21 cellular contexts compared by ENCODE assay signal in genomic region chr22:46471901-46472721, GRCh38.
DNase-seq lines count a peak whose midpoint lies in the region; ATAC-seq, FAIRE-seq and TF ChIP-seq lines count a peak whose summit lies in the region.
"Had no signal": no experiment of that assay in that cellular context is flagged by ENCODE, and none has a peak within 500 bp of the region (broad histone marks: within the 10 kb centered on the region; RNA-seq: fewer than 3 reads in every experiment).

No MANE protein-coding gene starts in this region.

- TF ChIP-seq CTCF in A549 (IDR thresholded peaks at IDR 0.05) (no peak), HCT116 (IDR thresholded peaks at IDR 0.05 in 2 of 3, conservative IDR thresholded peaks at IDR 0.05 in 1 of 3; ENCODE audit: borderline replicate concordance in 1 of 3, insufficient read depth in 1 of 3, low read depth in 2 of 3, low read length in 2 of 3) (no peak), left lung (IDR thresholded peaks at IDR 0.05) (no peak), esophagus muscularis mucosa (IDR thresholded peaks at IDR 0.05) (no peak)

- H3K4me1 ChIP-seq in A549 = peaks cover 4% of the 10 kb centered on the region; the same call in 2 of the 3 replicates
- peaks cover 16 to 21% of the 10 kb centered on the region in 2 experiments for H3K4me1 ChIP-seq in HCT116 (ENCODE audit: control insufficient read depth in 1 of 2, insufficient read depth in 2 of 2, low read length in 2 of 2)
- no peaks in the 10 kb centered on the region for H3K4me1 ChIP-seq in left lung
- H3K4me1 ChIP-seq in esophagus muscularis mucosa = no peaks in the 10 kb centered on the region
- H3K4me1 ChIP-seq: heart left ventricle, SJSA1 had no signal

- no peaks in the 10 kb centered on the region for H3K9me3 ChIP-seq in A549
- no peaks in the 10 kb centered on the region for H3K9me3 ChIP-seq in HCT116 (ENCODE audit: control insufficient read depth in 1 of 2, insufficient read depth in 1 of 2, low read depth in 1 of 2, low read length in 2 of 2)
- H3K9me3 ChIP-seq in left lung = no peaks in the 10 kb centered on the region
- H3K9me3 ChIP-seq in esophagus muscularis mucosa = peaks cover 0 to 7% (median 0%) of the 10 kb centered on the region in 4 donors
- H3K9me3 ChIP-seq: heart left ventricle, SJSA1 had no signal

- RAD21 ChIA-PET in HCT116 (lab: Charles Lee; ENCODE audit: low non-redundant PET in 1 of 2, low total read pairs in 2 of 2, uncharacterized antibody in 2 of 2, unreplicated experiment in 2 of 2) = no interaction called here

- peaks cover 2% of the 10 kb centered on the region for H3K4me1 Mint-ChIP-seq in activated T-helper 2 cell treated with anti-CD3 and anti-CD28 coated beads, Interferon-gamma antibody, Interleukin-2, Interleukin-4, amounts not matched to agents 10 μg/mL and 5 μg/mL and 100 μg/mL, durations not matched to agents 14 hours and 24 hours and 36 hours (ENCODE audit: low read depth)
- H3K4me1 Mint-ChIP-seq: mesothelial cell of epicardium had no signal

- no peaks in the 10 kb centered on the region for H3K27me3 ChIP-seq in HCT116 (ENCODE audit: insufficient read depth, low read length)
- H3K27me3 ChIP-seq in left lung = peaks cover 0 to 4% of the 10 kb centered on the region in 2 donors
- H3K27me3 ChIP-seq in esophagus muscularis mucosa = peaks cover 0 to 10% (median 0%) of the 10 kb centered on the region in 4 donors
- H3K27me3 ChIP-seq: SJSA1 had no signal

- FAIRE-seq in A549 (lab: Jason Lieb, UNC) = no peak
- FAIRE-seq: K562 had no signal

- H3K79me2 ChIP-seq in HCT116 (ENCODE audit: insufficient read depth, low read length) = no peaks in the 10 kb centered on the region

- 81% methylated on average over 22 of the region's 33 CpGs for WGBS in A549 (ENCODE audit: missing lambda C conversion rate)
- WGBS in esophagus muscularis mucosa = 88% methylated on average over 33 of the region's 33 CpGs

- H3K9me2 ChIP-seq in HCT116 (ENCODE audit: insufficient read depth) = no peaks in the 10 kb centered on the region

- no peak for TF ChIP-seq RAD21 in A549 (conservative IDR thresholded peaks at IDR 0.05 in 1 of 2, IDR thresholded peaks at IDR 0.05 in 1 of 2)
- TF ChIP-seq RAD21 in HCT116 (IDR thresholded peaks at IDR 0.05; ENCODE audit: low read depth) = no peak

- no peak overlapping the region for H3K4me3 Mint-ChIP-seq in activated T-helper 2 cell treated with anti-CD3 and anti-CD28 coated beads, Interferon-gamma antibody, Interleukin-2, Interleukin-4, amounts not matched to agents 10 μg/mL and 5 μg/mL and 100 μg/mL, durations not matched to agents 14 hours and 24 hours and 36 hours (ENCODE audit: low read depth)
- H3K4me3 Mint-ChIP-seq: activated naive CD8-positive, alpha-beta T cell; CD4-positive, alpha-beta T cell; mesothelial cell of epicardium had no signal

- peak overlapping the region in 1 of 2 experiments; percentile 64; a peak in 4 of 6 replicates for H3K27ac ChIP-seq in A549
- peak overlapping the region; percentile 28; the same call in 1 of the 2 replicates for H3K27ac ChIP-seq in HCT116 (ENCODE audit: low read depth, low read length)
- no peak overlapping the region for H3K27ac ChIP-seq in left lung
- no peak overlapping the region for H3K27ac ChIP-seq in esophagus muscularis mucosa (replicated peaks in 1 of 4)
- H3K27ac ChIP-seq: heart left ventricle, SJSA1, stomach had no signal

- H3K9ac ChIP-seq in HCT116 (ENCODE audit: low read length) = peak overlapping the region; percentile 40

- H3K36me3 ChIP-seq in HCT116 (ENCODE audit: control insufficient read depth in 1 of 2, insufficient read depth in 2 of 2, low read length in 2 of 2) = no peaks in the 10 kb centered on the region
- no peaks in the 10 kb centered on the region for H3K36me3 ChIP-seq in left lung
- H3K36me3 ChIP-seq in esophagus muscularis mucosa = no peaks in the 10 kb centered on the region
- H3K36me3 ChIP-seq: heart left ventricle, SJSA1, stomach had no signal

- ATAC-seq in A549 = peak; percentile 85 to 91
- peak; percentile 98 for ATAC-seq in HCT116
- peak; percentile 36 for ATAC-seq in left lung
- ATAC-seq in HG02571 (IDR thresholded peaks at IDR 0.05; ENCODE audit: unreplicated experiment) = no peak
- ATAC-seq in GM21723 (IDR thresholded peaks at IDR 0.05; ENCODE audit: unreplicated experiment) = no peak
- ATAC-seq: K562 had no signal

- TF ChIP-seq EP300 in A549 (IDR thresholded peaks at IDR 0.05) (no peak), esophagus muscularis mucosa (IDR thresholded peaks at IDR 0.05) (no peak)

- H3K9me3 Mint-ChIP-seq in activated T-helper 2 cell treated with anti-CD3 and anti-CD28 coated beads, Interferon-gamma antibody, Interleukin-2, Interleukin-4, amounts not matched to agents 10 μg/mL and 5 μg/mL and 100 μg/mL, durations not matched to agents 14 hours and 24 hours and 36 hours = peaks cover 4% of the 10 kb centered on the region
- H3K9me3 Mint-ChIP-seq: CD4-positive, alpha-beta T cell had no signal

- TF ChIP-seq POLR2A in A549 (IDR thresholded peaks at IDR 0.05; ENCODE audit: low read length) (no peak), HCT116 (IDR thresholded peaks at IDR 0.05; ENCODE audit: borderline replicate concordance, extremely low read depth, insufficient read depth, insufficient read length) (no peak), esophagus muscularis mucosa (IDR thresholded peaks at IDR 0.05; ENCODE audit: low read depth) (no peak)

- H3K4me2 ChIP-seq in A549 = peak overlapping the region; percentile 60
- H3K4me2 ChIP-seq in HCT116 (ENCODE audit: low read length) = peak overlapping the region; percentile 74

- no peak overlapping the region for H3K4me3 ChIP-seq in A549
- H3K4me3 ChIP-seq in HCT116 (replicated peaks in 1 of 2; ENCODE audit: low read depth in 1 of 2, low read length in 2 of 2) = peak overlapping the region in 1 of 2 experiments; percentile 33; a peak in 2 of 4 replicates
- no peak overlapping the region for H3K4me3 ChIP-seq in left lung
- H3K4me3 ChIP-seq in esophagus muscularis mucosa = no peak overlapping the region
- H3K4me3 ChIP-seq: heart left ventricle, K562, SJSA1, stomach had no signal

- H2AFZ ChIP-seq in HCT116 (ENCODE audit: low read depth, low read length, poor library complexity, severe bottlenecking) = no peak overlapping the region

- CTCF ChIA-PET in A549 (lab: Yijun Ruan, JAX) = interaction anchor here (1.1 to 1.6 kb wide), 2 partner anchors 11 to 61 kb away, joined by 3 to 4 read pairs; no protein-coding TSS in a partner anchor
- CTCF ChIA-PET in HCT116 (lab: Charles Lee) = no interaction called here

- no TSS peak for BruUV-seq in HCT116 (replicated peaks; lab: Mats Ljungman, UMichigan)

- no peaks in the 10 kb centered on the region for H3K36me3 Mint-ChIP-seq in activated T-helper 2 cell treated with anti-CD3 and anti-CD28 coated beads, Interferon-gamma antibody, Interleukin-2, Interleukin-4, amounts not matched to agents 10 μg/mL and 5 μg/mL and 100 μg/mL, durations not matched to agents 14 hours and 24 hours and 36 hours (ENCODE audit: low read depth)
- H3K36me3 Mint-ChIP-seq: activated naive CD8-positive, alpha-beta T cell had no signal

- POLR2A ChIA-PET in A549 (lab: Yijun Ruan, JAX) (no interaction called here), HCT116 (lab: Charles Lee) (no interaction called here)

- no peaks in the 10 kb centered on the region for H3K27me3 Mint-ChIP-seq in activated T-helper 2 cell treated with anti-CD3 and anti-CD28 coated beads, Interferon-gamma antibody, Interleukin-2, Interleukin-4, amounts not matched to agents 10 μg/mL and 5 μg/mL and 100 μg/mL, durations not matched to agents 14 hours and 24 hours and 36 hours (ENCODE audit: low read depth)
- H3K27me3 Mint-ChIP-seq: CD4-positive, alpha-beta T cell had no signal

- no peaks in the 10 kb centered on the region for H4K20me1 ChIP-seq in HCT116 (ENCODE audit: insufficient read depth)

- H3K27ac Mint-ChIP-seq in activated T-helper 2 cell treated with anti-CD3 and anti-CD28 coated beads, Interferon-gamma antibody, Interleukin-2, Interleukin-4, amounts not matched to agents 10 μg/mL and 5 μg/mL and 100 μg/mL, durations not matched to agents 14 hours and 24 hours and 36 hours = no peak overlapping the region
- H3K27ac Mint-ChIP-seq: activated naive CD8-positive, alpha-beta T cell; CD4-positive, alpha-beta T cell; mesothelial cell of epicardium had no signal

- DNase-seq in A549 (ENCODE audit: low read depth in 1 of 2, low spot score in 1 of 2) = peak; percentile 32 to 66
- peak; percentile 59 for DNase-seq in HCT116 (ENCODE audit: low read depth, low spot score)
- DNase-seq in amniotic epithelial cell (ENCODE audit: low read depth) = peak; percentile 29
- DNase-seq in left lung = peak in 1 of 2 donors; percentile 61
- DNase-seq in esophagus muscularis mucosa (ENCODE audit: extremely low spot score) = no peak
- no peak for DNase-seq in activated T-helper 2 cell treated with anti-CD3 and anti-CD28 coated beads, Interferon-gamma antibody, Interleukin-2, Interleukin-4, amounts not matched to agents 10 μg/mL and 5 μg/mL and 100 μg/mL, durations not matched to agents 14 hours and 24 hours and 36 hours (ENCODE audit: low spot score)
- DNase-seq: activated T-cell treated with anti-CD3 and anti-CD28 coated beads for 4 hours; CD4-positive, alpha-beta T cell; EL; NCI-H1048; NCI-H2081 treated with DMSO at 0.1 percent for 48 hours; NCI-H526; right cardiac atrium; stomach had no signal

- intact Hi-C loops in HCT116 (cut with micrococcal nuclease) = no loop called here
- intact Hi-C loops in left lung (cut with DNase I) = no loop called here
- intact Hi-C loops in esophagus muscularis mucosa (cut with DNase I) = no loop called here
- intact Hi-C loops in activated T-helper 2 cell treated with anti-CD3 and anti-CD28 coated beads, Interferon-gamma antibody, Interleukin-2, Interleukin-4, amounts not matched to agents 10 μg/mL and 5 μg/mL and 100 μg/mL, durations not matched to agents 14 hours and 24 hours and 36 hours (cut with micrococcal nuclease) = no loop called here

TF ChIP-seq in A549, 52 proteins besides CTCF, POLR2A, EP300 and RAD21:
- TF ChIP-seq MYC (IDR thresholded peaks at IDR 0.05; ENCODE audit: borderline replicate concordance, low read length) = no peak
- TF ChIP-seq FOSL2 (IDR thresholded peaks at IDR 0.05) = 0 out of 2 replicates have a peak, but pooled peaks have one; percentile 7
- peak; percentile 74 for TF ChIP-seq FOSL2 (CRISPR knock-in tag; IDR thresholded peaks at IDR 0.05)
- TF ChIP-seq MAX (IDR thresholded peaks at IDR 0.05) = peak; percentile 53

TF ChIP-seq in HCT116, 20 proteins besides CTCF, POLR2A, EP300 and RAD21 (continues in another document):
- TF ChIP-seq YY1 (IDR thresholded peaks at IDR 0.05; ENCODE audit: extremely low read depth, insufficient replicate concordance, low read depth, low read length) (no peak), FOSL1 (IDR thresholded peaks at IDR 0.05; ENCODE audit: low read depth) (peak; percentile 78)

Comparison
In these comparisons a context has a peak if more than half of its experiments do, and no peak if none do; other contexts are left out.
1. ATAC-seq: peak in A549 (2 of 2), HCT116 (single experiment) and left lung (single experiment); none in HG02571 (single experiment) and GM21723 (single experiment).
2. DNase-seq: peak in A549 (2 of 2), HCT116 (single experiment) and amniotic epithelial cell (single experiment); none in esophagus muscularis mucosa (single experiment) and activated T-helper 2 cell treated with anti-CD3 and anti-CD28 coated beads, Interferon-gamma antibody, Interleukin-2, Interleukin-4, amounts not matched to agents 10 μg/mL and 5 μg/mL and 100 μg/mL, durations not matched to agents 14 hours and 24 hours and 36 hours (single experiment).
3. Of the 6 proteins assayed by ChIP-seq in both A549 and HCT116: peak only in A549: none; only in HCT116: none; in both: MAX; in neither: 5.